19 cellular contexts compared by ENCODE assay signal in the genomic region with DNA sequence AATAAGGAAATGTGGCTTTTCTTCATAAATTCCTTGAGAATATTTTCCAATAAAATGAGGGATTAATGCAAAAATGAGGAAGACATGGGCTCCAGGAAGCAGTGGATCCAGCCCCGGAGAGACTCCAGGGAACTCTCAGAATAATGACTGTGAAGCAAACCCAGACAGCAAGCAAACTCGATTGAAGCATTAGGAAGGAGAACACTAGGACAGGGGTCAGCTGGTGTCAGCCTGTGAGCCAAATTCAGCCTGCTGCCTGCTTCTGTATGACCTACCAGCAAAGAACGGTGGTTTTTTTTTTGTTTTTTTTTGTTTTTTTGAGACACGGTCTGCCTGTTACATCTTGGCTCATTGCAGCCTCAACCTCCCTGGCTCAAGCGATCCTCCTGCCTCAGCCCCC.
A peak's percentile ranks its signal among the peaks of the same experiment; 100 is the strongest.
DNase-seq lines count a peak whose midpoint lies in the region; TF ChIP-seq lines count a peak whose summit lies in the region.
"Had no signal": no experiment of that assay in that cellular context is flagged by ENCODE, and none has a peak within 500 bp of the region (broad histone marks: within the 10 kb centered on the region; RNA-seq: fewer than 3 reads in every experiment).

No MANE protein-coding gene starts in this region.

- no peaks in the 10 kb centered on the region for H3K27me3 Mint-ChIP-seq in activated CD4-positive, alpha-beta T cell treated with anti-CD3 and anti-CD28 coated beads, Interleukin-2, amount 10 ng/mL, durations not matched to agents 24 days and 14 days
- H3K27me3 Mint-ChIP-seq: CD8-positive, alpha-beta memory T cell had no signal

- H3K27ac ChIP-seq in ACC112 (ENCODE audit: low read depth, low read length) = no peak overlapping the region
- H3K27ac ChIP-seq in trophoblast cell (ENCODE audit: low read depth, low read length) = no peak overlapping the region
- H3K27ac ChIP-seq: GM23248 had no signal

- peaks cover 3% of the 10 kb centered on the region for H3K9me3 ChIP-seq in adipocyte (ENCODE audit: control insufficient read depth, low read length)
- no peaks in the 10 kb centered on the region for H3K9me3 ChIP-seq in trophoblast cell (ENCODE audit: insufficient read depth, low read depth, low read length)
- H3K9me3 ChIP-seq: BE2C had no signal

- no CpG with 5 or more reads among the region's 5 CpGs for WGBS in trophoblast cell (ENCODE audit: extremely low coverage, insufficient coverage, insufficient read length)

- intact Hi-C loops in activated CD4-positive, alpha-beta T cell treated with anti-CD3 and anti-CD28 coated beads, Interleukin-2, amount 10 ng/mL, durations not matched to agents 24 days and 14 days (cut with micrococcal nuclease) = no loop called here

- H3K4ac ChIP-seq in trophoblast cell (ENCODE audit: low read depth, low read length) = no peak overlapping the region

- no peak overlapping the region for H4K8ac ChIP-seq in trophoblast cell (ENCODE audit: low read depth, low read length)

- no peak overlapping the region for H4K12ac ChIP-seq in trophoblast cell (ENCODE audit: low read depth, low read length)

- H3K18ac ChIP-seq in trophoblast cell (ENCODE audit: low read length) = no peak overlapping the region

- no peaks in the 10 kb centered on the region for H3K36me3 Mint-ChIP-seq in activated CD4-positive, alpha-beta T cell treated with anti-CD3 and anti-CD28 coated beads, Interleukin-2, amount 10 ng/mL, durations not matched to agents 24 days and 14 days (ENCODE audit: low read depth)
- H3K36me3 Mint-ChIP-seq: CD4-positive, CD25-positive, alpha-beta regulatory T cell; CD8-positive, alpha-beta memory T cell had no signal

- H3K9me3 Mint-ChIP-seq in activated CD4-positive, alpha-beta T cell treated with anti-CD3 and anti-CD28 coated beads, Interleukin-2, amount 10 ng/mL, durations not matched to agents 24 days and 14 days = peaks cover 10% of the 10 kb centered on the region
- H3K9me3 Mint-ChIP-seq: CD8-positive, alpha-beta memory T cell; HFFc6 had no signal

- no peak overlapping the region for H3K14ac ChIP-seq in trophoblast cell (ENCODE audit: low read length)

- no peaks in the 10 kb centered on the region for H3K79me2 ChIP-seq in ACC112 (ENCODE audit: control insufficient read depth, insufficient read depth, low read length, unreplicated experiment)
- no peaks in the 10 kb centered on the region for H3K79me2 ChIP-seq in trophoblast cell (ENCODE audit: control insufficient read depth, insufficient read depth, low read length, poor library complexity)

- H2AFZ ChIP-seq in ACC112 (ENCODE audit: low read length, unreplicated experiment) = peak overlapping the region; percentile 80
- no peak overlapping the region for H2AFZ ChIP-seq in trophoblast cell (ENCODE audit: insufficient read depth, low read length, poor library complexity)
- H2AFZ ChIP-seq: GM23248 had no signal

- H3K4me3 Mint-ChIP-seq in activated CD4-positive, alpha-beta T cell treated with anti-CD3 and anti-CD28 coated beads, Interleukin-2, amount 10 ng/mL, durations not matched to agents 24 days and 14 days = no peak overlapping the region
- H3K4me3 Mint-ChIP-seq: CD4-positive, CD25-positive, alpha-beta regulatory T cell; CD8-positive, alpha-beta memory T cell; HFFc6 had no signal

- no peak overlapping the region for H3K27ac Mint-ChIP-seq in activated CD4-positive, alpha-beta T cell treated with anti-CD3 and anti-CD28 coated beads, Interleukin-2, amount 10 ng/mL, durations not matched to agents 24 days and 14 days
- H3K27ac Mint-ChIP-seq: HFFc6 had no signal

- no peak overlapping the region for H3K4me2 ChIP-seq in trophoblast cell (ENCODE audit: low read length)

- H3K4me1 Mint-ChIP-seq in activated CD4-positive, alpha-beta T cell treated with anti-CD3 and anti-CD28 coated beads, Interleukin-2, amount 10 ng/mL, durations not matched to agents 24 days and 14 days = no peaks in the 10 kb centered on the region
- H3K4me1 Mint-ChIP-seq: CD8-positive, alpha-beta memory T cell had no signal

- no peak overlapping the region for H2BK12ac ChIP-seq in trophoblast cell (ENCODE audit: low read length)

- TF ChIP-seq CTCF in fibroblast of mammary gland (conservative IDR thresholded peaks at IDR 0.05; ENCODE audit: control insufficient read depth, insufficient read depth, low read depth, low read length) = no peak

- H3K4me3 ChIP-seq in ACC112 (ENCODE audit: low read depth, low read length) (no peak overlapping the region), adipocyte (ENCODE audit: low read length) (peak overlapping the region; percentile 36), fibroblast of mammary gland (ENCODE audit: control insufficient read depth, low read depth, low read length) (no peak overlapping the region), trophoblast cell (ENCODE audit: low read depth, low read length) (no peak overlapping the region)
- H3K4me3 ChIP-seq: GM23248 had no signal

- DNase-seq in adipocyte (ENCODE audit: low read depth) (no peak), fibroblast of mammary gland (ENCODE audit: low read depth) (peak; percentile 3), trophoblast cell (peak; percentile 55 to 63)
- no peak for DNase-seq in activated CD4-positive, CD25-positive, alpha-beta regulatory T cell treated with anti-CD3 and anti-CD28 coated beads, Interleukin-2, amount 50 U/mL, for 72 hours
- DNase-seq in activated CD4-positive, alpha-beta T cell treated with anti-CD3 and anti-CD28 coated beads, Interleukin-2, amount 10 ng/mL, durations not matched to agents 24 days and 14 days = no peak
- DNase-seq in activated CD4-positive, alpha-beta T cell treated with anti-CD3 and anti-CD28 coated beads for 48 hours = no peak
- DNase-seq: ACHN; BE2C; C1 segment of cervical spinal cord; CD4-positive, CD25-positive, alpha-beta regulatory T cell; CD8-positive, alpha-beta memory T cell; COR-L47; DMS153; DMS79; GDM1; GM23248; H7; HFFc6 had no signal

- H2AK5ac ChIP-seq in trophoblast cell (ENCODE audit: low read length) = no peak overlapping the region

- H3K27me3 ChIP-seq in ACC112 (ENCODE audit: insufficient read depth, low read length) (no peaks in the 10 kb centered on the region), adipocyte (replicated peaks; ENCODE audit: control insufficient read depth, insufficient read depth, low read length) (no peaks in the 10 kb centered on the region), trophoblast cell (ENCODE audit: insufficient read depth, low read length) (no peaks in the 10 kb centered on the region)
- H3K27me3 ChIP-seq: BE2C had no signal

- H3K4me1 ChIP-seq in ACC112 (ENCODE audit: control insufficient read depth, insufficient read depth, low read length, unreplicated experiment) (no peaks in the 10 kb centered on the region), adipocyte (ENCODE audit: control insufficient read depth, insufficient read depth, low read length) (peaks cover 5% of the 10 kb centered on the region), trophoblast cell (ENCODE audit: control insufficient read depth in 1 of 2, insufficient read depth in 2 of 2, low read length in 2 of 2) (peaks cover 0 to 2% of the 10 kb centered on the region in 2 experiments)
- H3K4me1 ChIP-seq: BE2C had no signal

- no peak overlapping the region for H3K23ac ChIP-seq in trophoblast cell (ENCODE audit: low read length)

- H3K79me1 ChIP-seq in trophoblast cell (ENCODE audit: low read length) = no peaks in the 10 kb centered on the region

- H3K36me3 ChIP-seq in ACC112 (ENCODE audit: insufficient read depth, low read length) = no peaks in the 10 kb centered on the region
- H3K36me3 ChIP-seq in adipocyte (ENCODE audit: control insufficient read depth, insufficient read depth, low read length, severe bottlenecking) = no peaks in the 10 kb centered on the region
- H3K36me3 ChIP-seq in trophoblast cell (ENCODE audit: control insufficient read depth in 1 of 2, insufficient read depth in 2 of 2, low read length in 2 of 2) = no peaks in the 10 kb centered on the region
- H3K36me3 ChIP-seq: BE2C had no signal

- no peak overlapping the region for H4K91ac ChIP-seq in trophoblast cell (ENCODE audit: low read depth, low read length)

- H3K9ac ChIP-seq in adipocyte (ENCODE audit: low read length) = peak overlapping the region; percentile 44
- H3K9ac ChIP-seq in trophoblast cell (ENCODE audit: low read length) = no peak overlapping the region
- H3K9ac ChIP-seq: GM23248 had no signal

- H2BK5ac ChIP-seq in trophoblast cell (ENCODE audit: low read depth, low read length, poor library complexity) = no peak overlapping the region

- H2BK120ac ChIP-seq in trophoblast cell (ENCODE audit: insufficient read depth, low read length, poor library complexity) = no peak overlapping the region

Comparison
In these comparisons a context has a peak if more than half of its experiments do, and no peak if none do; other contexts are left out.
1. DNase-seq: peak in fibroblast of mammary gland (single experiment) and trophoblast cell (2 of 2); none in adipocyte (single experiment), activated CD4-positive, CD25-positive, alpha-beta regulatory T cell treated with anti-CD3 and anti-CD28 coated beads, Interleukin-2, amount 50 U/mL, for 72 hours (single experiment), activated CD4-positive, alpha-beta T cell treated with anti-CD3 and anti-CD28 coated beads, Interleukin-2, amount 10 ng/mL, durations not matched to agents 24 days and 14 days (single experiment) and activated CD4-positive, alpha-beta T cell treated with anti-CD3 and anti-CD28 coated beads for 48 hours (single experiment).